In genomic region chr20:21981607-21982344, GRCh38 we compare ENCODE assay signal across 20 cellular contexts.
DNase-seq lines count a peak whose midpoint lies in the region; ATAC-seq and TF ChIP-seq lines count a peak whose summit lies in the region.
"Had no signal": no experiment of that assay in that cellular context is flagged by ENCODE, and none has a peak within 500 bp of the region (broad histone marks: within the 10 kb centered on the region; RNA-seq: fewer than 3 reads in every experiment).

No MANE protein-coding gene starts in this region.

- WGBS in right cardiac atrium: 53% methylated on average over 6 of the region's 6 CpGs

- intact Hi-C loops in right cardiac atrium (cut with DNase I): no loop called here

- peak; percentile 91 to 98 for ATAC-seq in right cardiac atrium
- ATAC-seq in activated CD8-positive, alpha-beta T cell treated with anti-CD3 and anti-CD28 coated beads, Interleukin-2, amount 10 ng/mL, durations not matched to agents 7 days and 5 days: no peak
- ATAC-seq: activated CD8-positive, alpha-beta T cell treated with anti-CD3 and anti-CD28 coated beads for 36 hours; SK-N-SH treated with all-trans-retinoic acid at 6 μM for 48 hours had no signal

- H3K36me3 ChIP-seq in brain microvascular endothelial cell (replicated peaks) (no peaks in the 10 kb centered on the region), skeletal muscle satellite cell (ENCODE audit: insufficient read depth, low read length) (no peaks in the 10 kb centered on the region), Peyer's patch (no peaks in the 10 kb centered on the region)

- peaks cover 15% of the 10 kb centered on the region for H3K9me3 Mint-ChIP-seq in activated T-cell treated with anti-CD3 and anti-CD28 coated beads, Interleukin-2, amount 50 U/mL, for 24 hours
- peaks cover 6% of the 10 kb centered on the region for H3K9me3 Mint-ChIP-seq in activated CD8-positive, alpha-beta T cell treated with anti-CD3 and anti-CD28 coated beads, Interleukin-2, amount 10 ng/mL, durations not matched to agents 7 days and 5 days (ENCODE audit: insufficient read depth)
- H3K9me3 Mint-ChIP-seq: type B pancreatic cell had no signal

- H3K4me1 ChIP-seq in right cardiac atrium (ENCODE audit: control insufficient read depth, insufficient read depth, low read length): no peaks in the 10 kb centered on the region
- peaks cover 36% of the 10 kb centered on the region for H3K4me1 ChIP-seq in skeletal muscle satellite cell (ENCODE audit: control insufficient read depth, insufficient read depth, low read length)
- H3K4me1 ChIP-seq in Peyer's patch: no peaks in the 10 kb centered on the region

- H3K36me3 Mint-ChIP-seq in activated T-cell treated with anti-CD3 and anti-CD28 coated beads, Interleukin-2, amount 50 U/mL, for 24 hours (ENCODE audit: low read depth): no peaks in the 10 kb centered on the region
- no peaks in the 10 kb centered on the region for H3K36me3 Mint-ChIP-seq in activated CD8-positive, alpha-beta T cell treated with anti-CD3 and anti-CD28 coated beads, Interleukin-2, amount 10 ng/mL, durations not matched to agents 7 days and 5 days (ENCODE audit: low read depth)
- H3K36me3 Mint-ChIP-seq: type B pancreatic cell had no signal

- H3K9me3 ChIP-seq in right cardiac atrium (ENCODE audit: control insufficient read depth, low read length) (no peaks in the 10 kb centered on the region), skeletal muscle satellite cell (replicated peaks; ENCODE audit: low read length) (no peaks in the 10 kb centered on the region), Peyer's patch (no peaks in the 10 kb centered on the region)

- in situ Hi-C loops in brain microvascular endothelial cell (cut with HindIII; ENCODE audit: low pct_ligation_motif_present, low sequenced_read_pairs): no loop called here

- H3K27ac ChIP-seq in brain microvascular endothelial cell: peak overlapping the region; percentile 87
- no peak overlapping the region for H3K27ac ChIP-seq in right cardiac atrium (ENCODE audit: low read length)
- H3K27ac ChIP-seq in Peyer's patch: no peak overlapping the region
- H3K27ac ChIP-seq: VCaP had no signal

- POLR2A ChIA-PET in activated CD8-positive, alpha-beta T cell treated with anti-CD3 and anti-CD28 coated beads, Interleukin-2, amount 10 ng/mL, durations not matched to agents 7 days and 5 days (lab: Charles Lee): no interaction called here

- H3K9ac ChIP-seq in skeletal muscle satellite cell (ENCODE audit: low read depth, low read length): peak overlapping the region; percentile 75

- TF ChIP-seq CTCF in brain microvascular endothelial cell (IDR thresholded peaks at IDR 0.05; ENCODE audit: low read depth, low read length, missing control alignments) (no peak), Peyer's patch (IDR thresholded peaks at IDR 0.05) (no peak)

- no peak overlapping the region for H3K4me3 Mint-ChIP-seq in activated T-cell treated with anti-CD3 and anti-CD28 coated beads, Interleukin-2, amount 50 U/mL, for 24 hours
- no peak overlapping the region for H3K4me3 Mint-ChIP-seq in activated CD8-positive, alpha-beta T cell treated with anti-CD3 and anti-CD28 coated beads, Interleukin-2, amount 10 ng/mL, durations not matched to agents 7 days and 5 days
- H3K4me3 Mint-ChIP-seq: activated CD8-positive, alpha-beta T cell treated with anti-CD3 and anti-CD28 coated beads for 36 hours; B cell; type B pancreatic cell had no signal

- H3K4me3 ChIP-seq in brain microvascular endothelial cell (ENCODE audit: low read depth, low read length) (no peak overlapping the region), right cardiac atrium (ENCODE audit: low read length) (no peak overlapping the region), skeletal muscle satellite cell (ENCODE audit: low read length) (peak overlapping the region; percentile 38), Peyer's patch (no peak overlapping the region)

- no peaks in the 10 kb centered on the region for H3K27me3 Mint-ChIP-seq in activated T-cell treated with anti-CD3 and anti-CD28 coated beads, Interleukin-2, amount 50 U/mL, for 24 hours
- no peaks in the 10 kb centered on the region for H3K27me3 Mint-ChIP-seq in activated CD8-positive, alpha-beta T cell treated with anti-CD3 and anti-CD28 coated beads, Interleukin-2, amount 10 ng/mL, durations not matched to agents 7 days and 5 days (ENCODE audit: low read depth)
- H3K27me3 Mint-ChIP-seq: activated CD8-positive, alpha-beta T cell treated with anti-CD3 and anti-CD28 coated beads for 36 hours; B cell; type B pancreatic cell had no signal

- CTCF ChIA-PET in activated CD8-positive, alpha-beta T cell treated with anti-CD3 and anti-CD28 coated beads, Interleukin-2, amount 10 ng/mL, durations not matched to agents 7 days and 5 days (lab: Charles Lee): no interaction called here

- no peaks in the 10 kb centered on the region for H3K4me1 Mint-ChIP-seq in activated T-cell treated with anti-CD3 and anti-CD28 coated beads, Interleukin-2, amount 50 U/mL, for 24 hours (ENCODE audit: low read depth)
- no peaks in the 10 kb centered on the region for H3K4me1 Mint-ChIP-seq in activated CD8-positive, alpha-beta T cell treated with anti-CD3 and anti-CD28 coated beads, Interleukin-2, amount 10 ng/mL, durations not matched to agents 7 days and 5 days (ENCODE audit: low read depth)
- H3K4me1 Mint-ChIP-seq: B cell had no signal

- DNase-seq in Daoy (ENCODE audit: low read depth) (peak; percentile 72), brain microvascular endothelial cell (peak; percentile 70), right cardiac atrium (peak in 2 of 3 donors; percentile 41 to 68), GOT3 (lab: John Stamatoyannopoulos, UW) (no peak), Peyer's patch (no peak)
- DNase-seq in activated T-cell treated with anti-CD3 and anti-CD28 coated beads, Interleukin-2, amount 50 U/mL, for 24 hours: no peak
- DNase-seq in activated CD8-positive, alpha-beta T cell treated with anti-CD3 and anti-CD28 coated beads, Interleukin-2, amount 10 ng/mL, durations not matched to agents 7 days and 5 days: no peak
- DNase-seq: activated CD8-positive, alpha-beta T cell treated with anti-CD3 and anti-CD28 coated beads for 36 hours; activated effector memory CD4-positive, alpha-beta T cell treated with Interleukin-2 at 50 U/mL for 16 hours; DMS 273 treated with DMSO at 0.1 percent for 48 hours; effector memory CD4-positive, alpha-beta T cell; islet precursor cell; NCI-H187 treated with DMSO at 0.1 percent for 48 hours; NCI-H446 treated with DMSO at 0.1 percent for 48 hours; stimulated activated CD4-positive, alpha-beta T cell treated with anti-CD3 and anti-CD28 coated beads, Interleukin-1b, Interleukin-23, amount 100 ng/mL, for 48 hours had no signal

- no peak for TF ChIP-seq POLR2A in Peyer's patch (IDR thresholded peaks at IDR 0.05)

- H3K27ac Mint-ChIP-seq in activated T-cell treated with anti-CD3 and anti-CD28 coated beads, Interleukin-2, amount 50 U/mL, for 24 hours: no peak overlapping the region
- H3K27ac Mint-ChIP-seq in activated CD8-positive, alpha-beta T cell treated with anti-CD3 and anti-CD28 coated beads, Interleukin-2, amount 10 ng/mL, durations not matched to agents 7 days and 5 days: no peak overlapping the region
- H3K27ac Mint-ChIP-seq: activated CD8-positive, alpha-beta T cell treated with anti-CD3 and anti-CD28 coated beads for 36 hours; B cell; type B pancreatic cell had no signal

- H3K27me3 ChIP-seq in brain microvascular endothelial cell (replicated peaks): no peaks in the 10 kb centered on the region
- H3K27me3 ChIP-seq in right cardiac atrium (ENCODE audit: control insufficient read depth, insufficient read depth): no peaks in the 10 kb centered on the region
- no peaks in the 10 kb centered on the region for H3K27me3 ChIP-seq in skeletal muscle satellite cell (ENCODE audit: control insufficient read depth, insufficient read depth, low read length)
- H3K27me3 ChIP-seq in Peyer's patch: no peaks in the 10 kb centered on the region

- peak overlapping the region; percentile 75 for H3K4me2 ChIP-seq in skeletal muscle satellite cell (ENCODE audit: low read length)

Comparison
In these comparisons a context has a peak if more than half of its experiments do, and no peak if none do; other contexts are left out.
1. DNase-seq: peak in Daoy (single experiment), brain microvascular endothelial cell (single experiment) and right cardiac atrium (2 of 3); none in GOT3 (single experiment), Peyer's patch (0 of 3), activated T-cell treated with anti-CD3 and anti-CD28 coated beads, Interleukin-2, amount 50 U/mL, for 24 hours (single experiment) and activated CD8-positive, alpha-beta T cell treated with anti-CD3 and anti-CD28 coated beads, Interleukin-2, amount 10 ng/mL, durations not matched to agents 7 days and 5 days (single experiment).